8 cellular contexts compared by ENCODE assay signal in the genomic region with DNA sequence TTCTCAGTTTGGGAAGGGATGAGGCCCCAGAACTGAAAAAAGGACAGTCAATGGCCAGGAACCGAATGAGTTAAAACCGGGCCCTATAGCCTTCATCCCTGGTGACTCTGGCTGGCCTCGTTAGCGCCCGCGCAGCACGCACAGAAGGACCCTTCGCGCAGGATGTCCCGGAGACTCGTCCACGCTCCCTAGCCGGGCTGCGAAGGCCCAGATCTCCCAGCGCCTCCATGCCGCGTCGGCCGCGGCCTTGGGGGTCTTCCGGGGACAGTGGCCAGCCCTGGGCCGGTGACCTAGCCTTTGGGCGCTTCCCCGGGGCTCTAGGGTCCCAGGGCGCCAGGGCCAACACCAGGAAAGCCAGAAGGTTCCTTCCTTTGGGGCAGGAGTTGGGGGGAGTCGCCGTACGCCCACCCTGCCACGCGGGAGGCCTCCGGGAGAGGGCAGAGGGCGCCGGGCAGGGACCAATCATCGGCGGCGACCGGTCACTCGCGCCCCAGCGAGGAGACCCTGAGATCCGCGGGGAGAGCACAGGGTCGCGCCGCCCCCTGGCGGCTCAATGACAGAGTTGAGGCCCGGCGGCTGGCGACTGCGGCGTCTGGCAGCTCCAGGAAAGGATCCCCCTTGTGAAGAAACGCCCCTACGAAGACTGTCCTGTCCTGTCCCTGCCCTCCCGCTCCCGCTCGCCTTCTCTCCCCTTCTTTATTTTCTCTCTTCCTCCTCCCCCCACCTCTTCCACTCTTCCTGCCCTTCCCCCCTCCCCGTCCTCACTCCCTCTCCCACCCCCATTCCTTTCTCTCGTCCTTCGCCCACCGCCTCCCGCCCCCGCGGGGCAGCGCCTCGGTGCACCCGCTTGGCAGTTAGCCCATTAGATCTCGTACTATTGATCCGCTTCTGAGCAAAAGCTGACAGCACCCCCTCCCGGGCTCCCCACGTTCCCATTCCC.
DNase-seq lines count a peak whose midpoint lies in the region; ATAC-seq and TF ChIP-seq lines count a peak whose summit lies in the region.

No MANE protein-coding gene starts in this region.

- H3K27me3 ChIP-seq in kidney epithelial cell (ENCODE audit: control insufficient read depth, insufficient read depth, low read length): peaks cover 67% of the 10 kb centered on the region

- DNase-seq in GDM1 (lab: John Stamatoyannopoulos, UW) (peak; percentile 31), NCI-H1436 treated with DMSO at 0.1 percent for 48 hours (lab: John Stamatoyannopoulos, UW) (peak; percentile 33), UCSD-AML1 (lab: John Stamatoyannopoulos, UW; ENCODE audit: unreplicated experiment) (peak; percentile 52), T47D (ENCODE audit: low read depth in 1 of 2, low spot score in 1 of 2) (peak; percentile 49 to 80), kidney epithelial cell (ENCODE audit: low read depth) (no peak)
- peak; percentile 50 for DNase-seq in stimulated activated CD4-positive, alpha-beta T cell treated with anti-CD3 and anti-CD28 coated beads, Interleukin-4, amount 100 ng/mL, for 24 hours

- H3K4me3 ChIP-seq in kidney epithelial cell (ENCODE audit: low read depth, low read length): peak overlapping the region; percentile 19

- H3K36me3 ChIP-seq in kidney epithelial cell (ENCODE audit: control insufficient read depth, insufficient read depth, low read length): no peaks in the 10 kb centered on the region

- ATAC-seq in GM18909 (IDR thresholded peaks at IDR 0.05; ENCODE audit: poor library complexity, unreplicated experiment): no peak
- no peak for ATAC-seq in HG02884 (IDR thresholded peaks at IDR 0.05; ENCODE audit: unreplicated experiment)

- in situ Hi-C loops in T47D (cut with HindIII; ENCODE audit: low pct_unique_long_range_greater_than_20kb, low sequenced_read_pairs): no loop called here

- peak; percentile 70 for TF ChIP-seq CTCF in kidney epithelial cell (IDR thresholded peaks at IDR 0.05; ENCODE audit: insufficient read depth, low read length, poor library complexity, severe bottlenecking)
